ENCODE assay signal across 10 cellular contexts in the genomic region with DNA sequence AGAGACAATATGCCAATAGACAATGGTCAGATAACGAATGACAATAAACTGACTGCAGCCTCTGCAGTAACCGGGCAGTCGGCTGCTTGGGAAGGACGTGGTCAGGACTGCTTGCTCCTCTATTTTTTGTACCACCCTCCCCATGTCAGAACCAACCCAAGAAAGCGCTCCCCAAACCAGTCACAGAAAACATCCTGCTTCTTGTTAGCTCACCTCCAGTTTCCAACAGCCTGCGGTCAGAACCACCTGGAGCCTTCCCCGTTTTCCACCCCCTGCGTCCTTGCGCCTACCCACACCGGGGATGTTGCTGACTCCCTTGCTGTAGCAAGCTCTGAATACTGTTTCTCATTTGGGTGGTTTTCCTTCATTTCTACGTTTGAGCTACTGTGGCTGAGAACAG. TPM values are rescaled to one million over a fixed set of nuclear protein-coding genes. Genes with fewer than 3 reads are reported as not detected.
DNase-seq lines count a peak whose midpoint lies in the region; ATAC-seq and TF ChIP-seq lines count a peak whose summit lies in the region.
"Had no signal": no experiment of that assay in that cellular context is flagged by ENCODE, and none has a peak within 500 bp of the region (broad histone marks: within the 10 kb centered on the region; RNA-seq: fewer than 3 reads in every experiment).

No MANE protein-coding gene starts in this region.

- H3K27ac ChIP-seq in ascending aorta: no peak overlapping the region
- H3K27ac ChIP-seq: pancreas had no signal

- peaks cover 30% of the 10 kb centered on the region for H3K4me1 Mint-ChIP-seq in activated T-cell treated with anti-CD3 and anti-CD28 coated beads, Interleukin-2, amount 50 U/mL, for 72 hours (ENCODE audit: low read depth)
- H3K4me1 Mint-ChIP-seq in T-cell: peaks cover 12 to 25% (median 22%) of the 10 kb centered on the region in 3 donors
- H3K4me1 Mint-ChIP-seq in immature natural killer cell: peaks cover 10 to 14% of the 10 kb centered on the region in 2 donors
- peaks cover 9 to 26% of the 10 kb centered on the region in 2 donors for H3K4me1 Mint-ChIP-seq in stimulated activated naive B cell treated with anti-CD40 and anti-IgM and Interleukin-4, amounts not matched to agents 10 μg/mL and 1 μg/mL and 100 μg/mL, for 72 hours

- H3K4me1 ChIP-seq in ascending aorta: peaks cover 0 to 8% of the 10 kb centered on the region in 2 donors

- peaks cover 3 to 10% of the 10 kb centered on the region in 2 donors for H3K36me3 Mint-ChIP-seq in activated T-cell treated with anti-CD3 and anti-CD28 coated beads, Interleukin-2, amount 50 U/mL, for 72 hours (ENCODE audit: insufficient read depth in 2 of 2)
- H3K36me3 Mint-ChIP-seq in T-cell (peaks cover 11% of the 10 kb centered on the region), immature natural killer cell (peaks cover 0 to 5% (median 0%) of the 10 kb centered on the region in 3 donors)
- H3K36me3 Mint-ChIP-seq in stimulated activated naive B cell treated with anti-CD40 and anti-IgM and Interleukin-4, amounts not matched to agents 10 μg/mL and 1 μg/mL and 100 μg/mL, for 72 hours: peaks cover 26 to 28% of the 10 kb centered on the region in 2 donors

- peaks cover 24 to 33% of the 10 kb centered on the region in 2 donors for H3K36me3 ChIP-seq in ascending aorta

- no peaks in the 10 kb centered on the region for H3K9me3 ChIP-seq in ascending aorta
- H3K9me3 ChIP-seq: pancreas had no signal

- ATAC-seq in activated T-cell treated with anti-CD3 and anti-CD28 coated beads, Interleukin-2, amount 50 U/mL, for 72 hours (replicated peaks in 1 of 2): no peak
- ATAC-seq in T-cell (replicated peaks in 1 of 4): no peak
- no peak for ATAC-seq in stimulated activated naive B cell treated with anti-CD40 and anti-IgM and Interleukin-4, amounts not matched to agents 10 μg/mL and 1 μg/mL and 100 μg/mL, for 72 hours (replicated peaks)
- no peak for ATAC-seq in GM18868 (IDR thresholded peaks at IDR 0.05; ENCODE audit: unreplicated experiment)
- ATAC-seq: pancreas had no signal

- H3K27me3 Mint-ChIP-seq in activated T-cell treated with anti-CD3 and anti-CD28 coated beads, Interleukin-2, amount 50 U/mL, for 72 hours (ENCODE audit: low read depth): no peaks in the 10 kb centered on the region
- H3K27me3 Mint-ChIP-seq in T-cell (no peaks in the 10 kb centered on the region), immature natural killer cell (ENCODE audit: low read depth in 3 of 3) (peaks cover 0 to 5% (median 2%) of the 10 kb centered on the region in 3 donors)
- no peaks in the 10 kb centered on the region for H3K27me3 Mint-ChIP-seq in stimulated activated naive B cell treated with anti-CD40 and anti-IgM and Interleukin-4, amounts not matched to agents 10 μg/mL and 1 μg/mL and 100 μg/mL, for 72 hours

- intact Hi-C loops in ascending aorta (cut with DNase I): no loop called here

- POLR2A ChIA-PET in T-cell (lab: Charles Lee): interaction anchor here in 1 of 2 donors (0.6 kb wide), 1 partner anchor 21 kb away, joined by 3 read pairs; no protein-coding TSS in a partner anchor

- H3K4me3 ChIP-seq in ascending aorta: no peak overlapping the region

- no peak for TF ChIP-seq CTCF in ascending aorta (IDR thresholded peaks at IDR 0.05)

- DNase-seq in activated T-cell treated with anti-CD3 and anti-CD28 coated beads, Interleukin-2, amount 50 U/mL, for 72 hours: no peak
- DNase-seq in activated T-cell treated with anti-CD3 and anti-CD28 coated beads for 4 hours: no peak
- no peak for DNase-seq in T-cell
- DNase-seq in immature natural killer cell: no peak
- DNase-seq in stimulated activated naive B cell treated with anti-CD40 and anti-IgM and Interleukin-4, amounts not matched to agents 10 μg/mL and 1 μg/mL and 100 μg/mL, for 72 hours: no peak
- no peak for DNase-seq in stimulated activated CD8-positive, alpha-beta memory T cell treated with anti-CD3 and anti-CD28 coated beads, Interleukin-4, amount 100 ng/mL, for 48 hours
- no peak for DNase-seq in ascending aorta (ENCODE audit: low spot score in 2 of 2)
- DNase-seq: NCI-H187, pancreas had no signal

- no peaks in the 10 kb centered on the region for H3K9me3 Mint-ChIP-seq in activated T-cell treated with anti-CD3 and anti-CD28 coated beads, Interleukin-2, amount 50 U/mL, for 72 hours
- no peaks in the 10 kb centered on the region for H3K9me3 Mint-ChIP-seq in T-cell
- H3K9me3 Mint-ChIP-seq in immature natural killer cell: no peaks in the 10 kb centered on the region
- no peaks in the 10 kb centered on the region for H3K9me3 Mint-ChIP-seq in stimulated activated naive B cell treated with anti-CD40 and anti-IgM and Interleukin-4, amounts not matched to agents 10 μg/mL and 1 μg/mL and 100 μg/mL, for 72 hours

- H3K4me3 Mint-ChIP-seq in activated T-cell treated with anti-CD3 and anti-CD28 coated beads, Interleukin-2, amount 50 U/mL, for 72 hours: peak overlapping the region; percentile 64 to 87
- H3K4me3 Mint-ChIP-seq in T-cell: peak overlapping the region; percentile 80 to 95 (median 93)
- peak overlapping the region; percentile 34 to 98 (median 74) for H3K4me3 Mint-ChIP-seq in immature natural killer cell
- H3K4me3 Mint-ChIP-seq in stimulated activated naive B cell treated with anti-CD40 and anti-IgM and Interleukin-4, amounts not matched to agents 10 μg/mL and 1 μg/mL and 100 μg/mL, for 72 hours: peak overlapping the region; percentile 41 to 64

- CTCF ChIA-PET in T-cell (lab: Charles Lee): interaction anchor here in 1 of 2 donors (0.6 kb wide), 1 partner anchor 109 kb away, joined by 3 read pairs; no protein-coding TSS in a partner anchor

- peak overlapping the region; percentile 48 for H3K27ac Mint-ChIP-seq in activated T-cell treated with anti-CD3 and anti-CD28 coated beads, Interleukin-2, amount 50 U/mL, for 72 hours
- H3K27ac Mint-ChIP-seq in T-cell (no peak overlapping the region), immature natural killer cell (no peak overlapping the region)
- peak overlapping the region; percentile 53 for H3K27ac Mint-ChIP-seq in stimulated activated naive B cell treated with anti-CD40 and anti-IgM and Interleukin-4, amounts not matched to agents 10 μg/mL and 1 μg/mL and 100 μg/mL, for 72 hours

- H3K27me3 ChIP-seq in ascending aorta: no peaks in the 10 kb centered on the region
- H3K27me3 ChIP-seq: pancreas had no signal

RNA-seq across cellular contexts. Expression of gene MRNIP, which starts 1.7 kb away (rescaled TPM):
- 10 to 100 TPM; 26.4 to 33.3 TPM for total RNA-seq in activated T-cell treated with anti-CD3 and anti-CD28 coated beads, Interleukin-2, amount 50 U/mL, for 72 hours
- 100 to 1,000 TPM in 3 of 5 donors, 10 to 100 TPM in 2; 54.1 to 119 (median 112) TPM for total RNA-seq in T-cell
- polyA plus RNA-seq in immature natural killer cell: 1 to 10 TPM; 3.4 to 6.2 (median 4.2) TPM
- total RNA-seq in ascending aorta: 17.3 TPM

RNA-seq across cellular contexts. Expression of gene SQSTM1, which starts 39.6 kb away (rescaled TPM):
- total RNA-seq in activated T-cell treated with anti-CD3 and anti-CD28 coated beads, Interleukin-2, amount 50 U/mL, for 72 hours: 100 to 1,000 TPM; 213 to 226 TPM
- total RNA-seq in T-cell: 100 to 1,000 TPM; 220 to 327 (median 280) TPM
- 100 to 1,000 TPM; 256 to 292 (median 268) TPM for polyA plus RNA-seq in immature natural killer cell
- 476 TPM for total RNA-seq in ascending aorta

RNA-seq across cellular contexts. Expression of gene TBC1D9B, which starts 47.4 kb away (rescaled TPM):
- total RNA-seq in activated T-cell treated with anti-CD3 and anti-CD28 coated beads, Interleukin-2, amount 50 U/mL, for 72 hours: 10 to 100 TPM; 62.5 to 72.3 TPM
- total RNA-seq in T-cell: 100 to 1,000 TPM in 2 of 5 donors, 10 to 100 TPM in 3; 65.9 to 125 (median 96.2) TPM
- polyA plus RNA-seq in immature natural killer cell: 10 to 100 TPM; 11.7 to 50.8 (median 14.5) TPM
- 220 TPM for total RNA-seq in ascending aorta

RNA-seq across cellular contexts. Expression of gene MGAT4B, which starts 53.6 kb away (rescaled TPM):
- 100 to 1,000 TPM; 101 to 108 TPM for total RNA-seq in activated T-cell treated with anti-CD3 and anti-CD28 coated beads, Interleukin-2, amount 50 U/mL, for 72 hours
- total RNA-seq in T-cell (100 to 1,000 TPM; 119 to 159 (median 132) TPM), ascending aorta (207 TPM)
- polyA plus RNA-seq in immature natural killer cell: 10 to 100 TPM in 2 of 3 donors, 1 to 10 TPM in 1; 8.7 to 16.3 (median 15.0) TPM

Comparison
In these comparisons a context has a peak if more than half of its experiments do, and no peak if none do; other contexts are left out.
1. H3K27ac Mint-ChIP-seq: peak in activated T-cell treated with anti-CD3 and anti-CD28 coated beads, Interleukin-2, amount 50 U/mL, for 72 hours (single experiment) and stimulated activated naive B cell treated with anti-CD40 and anti-IgM and Interleukin-4, amounts not matched to agents 10 μg/mL and 1 μg/mL and 100 μg/mL, for 72 hours (single experiment); none in T-cell (0 of 2) and immature natural killer cell (0 of 6).
2. Peak in every context shown above with its lines, with median percentiles within 50 percentile points of each other: H3K4me3 Mint-ChIP-seq.